ENCODE assay signal across 17 cellular contexts in genomic region chr15:85789496-85789875, GRCh38. TPM values are rescaled to one million over a fixed set of nuclear protein-coding genes. Genes with fewer than 3 reads are reported as not detected.
A peak's percentile ranks its signal among the peaks of the same experiment; 100 is the strongest.
DNase-seq lines count a peak whose midpoint lies in the region; ATAC-seq and TF ChIP-seq lines count a peak whose summit lies in the region.
"Had no signal": no experiment of that assay in that cellular context is flagged by ENCODE, and none has a peak within 500 bp of the region (broad histone marks: within the 10 kb centered on the region; RNA-seq: fewer than 3 reads in every experiment).

No MANE protein-coding gene starts in this region.

- H4K91ac ChIP-seq in H9 (ENCODE audit: insufficient read length, low read depth, low read length), result no peak overlapping the region

- no peak overlapping the region for H2BK5ac ChIP-seq in H9 (ENCODE audit: insufficient read length, low read length)

- DNase-seq in H9 (no peak), WTC11 (ENCODE audit: low spot score) (no peak), upper lobe of right lung (peak; percentile 48), gastrocnemius medialis (no peak), NCI-H1436 (lab: John Stamatoyannopoulos, UW) (no peak)
- DNase-seq in naive thymus-derived CD4-positive, alpha-beta T cell, result no peak
- no peak for DNase-seq in stimulated activated CD8-positive, alpha-beta memory T cell treated with anti-CD3 and anti-CD28 coated beads, Interleukin-4, amount 100 ng/mL, for 48 hours
- DNase-seq: CD4-positive, alpha-beta memory T cell; DMS79 treated with DMSO at 0.1 percent for 48 hours; HCEC 1CT; NCI-H1048; NCI-H2081 treated with DMSO at 0.1 percent for 48 hours; NCI-H82 had no signal

- H3K79me2 ChIP-seq in H9 (ENCODE audit: insufficient read depth, low read length), result peaks cover 32% of the 10 kb centered on the region; the same call in 1 of the 2 replicates

- POLR2A ChIA-PET in WTC11 (lab: Charles Lee), result interaction anchor here (0.6 to 1.5 kb wide), 2 partner anchors 11 to 303 kb away, joined by 3 to 5 read pairs; no protein-coding TSS in a partner anchor
- POLR2A ChIA-PET in naive thymus-derived CD4-positive, alpha-beta T cell (lab: Charles Lee), result no interaction called here

- H3K4me3 ChIP-seq in naive thymus-derived CD4-positive, alpha-beta T cell (ENCODE audit: low read length), result no peak overlapping the region
- H3K4me3 ChIP-seq in upper lobe of right lung, result no peak overlapping the region
- H3K4me3 ChIP-seq in gastrocnemius medialis, result no peak overlapping the region

- H4K5ac ChIP-seq in H9 (ENCODE audit: insufficient read length, low read depth, low read length), result no peak overlapping the region

- H2BK120ac ChIP-seq in H9 (ENCODE audit: low read depth, low read length, poor library complexity, severe bottlenecking), result no peak overlapping the region

- peak overlapping the region; percentile 37 to 84 (median 58); a peak in 5 of 7 replicates for H3K27ac Mint-ChIP-seq in H9
- 0 out of 2 replicates have a peak overlapping the region, but pooled peaks have one; percentile 70 for H3K27ac Mint-ChIP-seq in WTC11
- H3K27ac Mint-ChIP-seq in naive thymus-derived CD4-positive, alpha-beta T cell, result peak overlapping the region in 6 of 9 donors; percentile 24 to 82 (median 52)

- no peak overlapping the region for H3T11ph ChIP-seq in H9 (ENCODE audit: low read length)

- no peak overlapping the region for H3K56ac ChIP-seq in H9 (ENCODE audit: insufficient read length, low read depth, low read length)

- no peak for TF ChIP-seq POLR2A in gastrocnemius medialis (IDR thresholded peaks at IDR 0.05)

- no peaks in the 10 kb centered on the region for H3K36me3 ChIP-seq in naive thymus-derived CD4-positive, alpha-beta T cell (ENCODE audit: control insufficient read depth in 2 of 3, insufficient read depth in 3 of 3, low read length in 3 of 3)
- no peaks in the 10 kb centered on the region for H3K36me3 ChIP-seq in upper lobe of right lung
- H3K36me3 ChIP-seq in gastrocnemius medialis, result no peaks in the 10 kb centered on the region

- H3K4me3 Mint-ChIP-seq in H9 (no peak overlapping the region), WTC11 (no peak overlapping the region)
- H3K4me3 Mint-ChIP-seq in naive thymus-derived CD4-positive, alpha-beta T cell, result no peak overlapping the region
- H3K4me3 Mint-ChIP-seq: CD4-positive, alpha-beta memory T cell had no signal

- H2AK5ac ChIP-seq in H9 (ENCODE audit: insufficient read length, low read length), result no peak overlapping the region

- CTCF ChIA-PET in WTC11 (lab: Charles Lee), result interaction anchor here (0.9 to 2.3 kb wide), 4 partner anchors 13 to 51 kb away, joined by 3 to 15 read pairs (median 6); no protein-coding TSS in a partner anchor
- CTCF ChIA-PET in naive thymus-derived CD4-positive, alpha-beta T cell (lab: Charles Lee), result no interaction called here

- no peak overlapping the region for H2BK20ac ChIP-seq in H9 (ENCODE audit: low read depth, low read length, poor library complexity, severe bottlenecking)

- no peak overlapping the region for H2AFZ ChIP-seq in H9 (ENCODE audit: low read length)

- H3K4me1 Mint-ChIP-seq in H9, result peaks cover 53 to 66% of the 10 kb centered on the region in 2 experiments
- peaks cover 66% of the 10 kb centered on the region for H3K4me1 Mint-ChIP-seq in WTC11
- peaks cover 32 to 86% (median 78%) of the 10 kb centered on the region in 7 donors for H3K4me1 Mint-ChIP-seq in naive thymus-derived CD4-positive, alpha-beta T cell

- peaks cover 7 to 11% (median 10%) of the 10 kb centered on the region in 3 experiments; a peak in 6 of 7 replicates for H3K36me3 Mint-ChIP-seq in H9 (ENCODE audit: insufficient read depth in 1 of 3, low read depth in 3 of 3)
- peaks cover 4% of the 10 kb centered on the region; the same call in 1 of the 2 replicates for H3K36me3 Mint-ChIP-seq in WTC11
- peaks cover 0 to 8% (median 0%) of the 10 kb centered on the region in 5 donors for H3K36me3 Mint-ChIP-seq in naive thymus-derived CD4-positive, alpha-beta T cell

- H3K23ac ChIP-seq in H9 (ENCODE audit: insufficient read length, low read depth, low read length), result no peak overlapping the region

- no peak overlapping the region for H3K9ac ChIP-seq in H9 (ENCODE audit: extremely low read depth, insufficient read length, low read length)
- H3K9ac ChIP-seq: KMS-11 had no signal

- H4K20me1 ChIP-seq in H9 (ENCODE audit: control insufficient read depth, insufficient read depth, insufficient read length), result no peaks in the 10 kb centered on the region

- H3K9me3 Mint-ChIP-seq in H9 (no peaks in the 10 kb centered on the region), WTC11 (no peaks in the 10 kb centered on the region)
- no peaks in the 10 kb centered on the region for H3K9me3 Mint-ChIP-seq in naive thymus-derived CD4-positive, alpha-beta T cell
- H3K9me3 Mint-ChIP-seq: CD4-positive, alpha-beta memory T cell had no signal

- no CpG with 5 or more reads among the region's 7 CpGs for WGBS in H9 (ENCODE audit: extremely low coverage, insufficient read length, low lambda C conversion rate)

- no peak overlapping the region for H3K14ac ChIP-seq in H9 (ENCODE audit: insufficient read depth, low read length)

- no peak overlapping the region for H3K4me2 ChIP-seq in H9 (ENCODE audit: insufficient read depth, insufficient read length, low read length)
- H3K4me2 ChIP-seq: KMS-11 had no signal

- H3K4me1 ChIP-seq in H9 (ENCODE audit: insufficient read depth, low read length) (peaks cover 14% of the 10 kb centered on the region; the same call in 1 of the 2 replicates), upper lobe of right lung (peaks cover 25% of the 10 kb centered on the region), gastrocnemius medialis (peaks cover 41 to 51% of the 10 kb centered on the region in 2 donors)
- H3K4me1 ChIP-seq in naive thymus-derived CD4-positive, alpha-beta T cell (ENCODE audit: control insufficient read depth in 2 of 2, insufficient read depth in 2 of 2, low read length in 2 of 2), result peaks cover 29 to 40% of the 10 kb centered on the region in 2 donors

- TF ChIP-seq CTCF in H9 (conservative IDR thresholded peaks at IDR 0.05), result no peak
- no peak for TF ChIP-seq CTCF in WTC11 (IDR thresholded peaks at IDR 0.05)
- TF ChIP-seq CTCF in upper lobe of right lung (IDR thresholded peaks at IDR 0.05), result no peak
- TF ChIP-seq CTCF in gastrocnemius medialis (IDR thresholded peaks at IDR 0.05 in 4 of 5, conservative IDR thresholded peaks at IDR 0.05 in 1 of 5), result no peak

- ATAC-seq in WTC11 (no peak), upper lobe of right lung (no peak), gastrocnemius medialis (no peak)
- no peak for ATAC-seq in naive thymus-derived CD4-positive, alpha-beta T cell
- ATAC-seq: HepG2, Panc1, Right ventricle myocardium inferior had no signal

- H4K8ac ChIP-seq in H9 (replicated peaks; ENCODE audit: insufficient read length, low read depth, low read length), result no peak overlapping the region

- no peak overlapping the region for H3K4ac ChIP-seq in H9 (ENCODE audit: low read depth, low read length)

- H3K18ac ChIP-seq in H9 (ENCODE audit: insufficient read length, low read depth, low read length), result no peak overlapping the region

- peaks cover 8% of the 10 kb centered on the region for H3K79me1 ChIP-seq in H9 (ENCODE audit: insufficient read depth, low read depth, low read length, poor library complexity, severe bottlenecking)

- H3K23me2 ChIP-seq in H9 (ENCODE audit: insufficient read length, low read depth, low read length, poor library complexity, severe bottlenecking), result peaks cover 8% of the 10 kb centered on the region

- H2BK15ac ChIP-seq in H9 (ENCODE audit: low read depth, low read length), result no peak overlapping the region

- H2BK12ac ChIP-seq in H9 (ENCODE audit: insufficient read length, low read depth, low read length), result no peak overlapping the region

- H3K27me3 Mint-ChIP-seq in H9 (ENCODE audit: low read depth) (no peaks in the 10 kb centered on the region), WTC11 (ENCODE audit: low read depth) (no peaks in the 10 kb centered on the region)
- no peaks in the 10 kb centered on the region for H3K27me3 Mint-ChIP-seq in naive thymus-derived CD4-positive, alpha-beta T cell
- H3K27me3 Mint-ChIP-seq: CD4-positive, alpha-beta memory T cell had no signal

- no peaks in the 10 kb centered on the region for H3K9me3 ChIP-seq in H9 (ENCODE audit: control insufficient read depth, low read depth, low read length)
- H3K9me3 ChIP-seq in naive thymus-derived CD4-positive, alpha-beta T cell (ENCODE audit: control insufficient read depth in 2 of 3, low read length in 3 of 3), result no peaks in the 10 kb centered on the region
- H3K9me3 ChIP-seq in upper lobe of right lung, result no peaks in the 10 kb centered on the region
- H3K9me3 ChIP-seq in gastrocnemius medialis, result no peaks in the 10 kb centered on the region

- in situ Hi-C loops in gastrocnemius medialis (cut with MboI; ENCODE audit: low sequenced_read_pairs in 4 of 4), result no loop called here

- intact Hi-C loops in naive thymus-derived CD4-positive, alpha-beta T cell (cut with micrococcal nuclease), result no loop called here
- intact Hi-C loops in upper lobe of right lung (cut with DNase I) (no loop called here), gastrocnemius medialis (cut with DNase I; ENCODE audit: low total_unique reads) (no loop called here)

- no peaks in the 10 kb centered on the region for H3K27me3 ChIP-seq in H9 (ENCODE audit: insufficient read depth, low read length)
- H3K27me3 ChIP-seq in naive thymus-derived CD4-positive, alpha-beta T cell (ENCODE audit: control insufficient read depth in 2 of 2, insufficient read depth in 2 of 2, low read length in 2 of 2), result no peaks in the 10 kb centered on the region
- H3K27me3 ChIP-seq in upper lobe of right lung, result no peaks in the 10 kb centered on the region
- no peaks in the 10 kb centered on the region for H3K27me3 ChIP-seq in gastrocnemius medialis

- H3K27ac ChIP-seq in H9 (ENCODE audit: insufficient read length, low read depth, low read length) (no peak overlapping the region), upper lobe of right lung (no peak overlapping the region), gastrocnemius medialis (no peak overlapping the region)
- no peak overlapping the region for H3K27ac ChIP-seq in naive thymus-derived CD4-positive, alpha-beta T cell (ENCODE audit: low read depth, low read length)
- H3K27ac ChIP-seq: KMS-11 had no signal

TF ChIP-seq in WTC11, 78 proteins besides CTCF, POLR2A, EP300 and RAD21 (continues in another document):
- TF ChIP-seq ZNF219 (CRISPR knock-in tag; IDR thresholded peaks at IDR 0.05; ENCODE audit: borderline replicate concordance), result no peak
- no peak for TF ChIP-seq ZNF396 (CRISPR knock-in tag; IDR thresholded peaks at IDR 0.05; ENCODE audit: borderline replicate concordance)

RNA-seq across cellular contexts. Expression of gene KLHL25, which starts 5.2 kb away (rescaled TPM):
- total RNA-seq in H9 (2021) (18.2 and 18.4 TPM in 2 replicates), WTC11 (2021) (14.1 to 15.8 TPM (median 15.0 TPM) in 3 replicates), upper lobe of right lung (4.7 TPM), gastrocnemius medialis (1 to 10 TPM; 4.8 to 7.0 (median 6.8) TPM)
- total RNA-seq in naive thymus-derived CD4-positive, alpha-beta T cell, result 10 to 100 TPM in 3 of 5 experiments, 1 to 10 TPM in 2; 5.5 to 13.1 (median 10.6) TPM
- polyA plus RNA-seq in naive thymus-derived CD4-positive, alpha-beta T cell, result 1 to 10 TPM; 1.2 to 4.0 TPM
